1 cellular context compared by ENCODE assay signal in the genomic region with DNA sequence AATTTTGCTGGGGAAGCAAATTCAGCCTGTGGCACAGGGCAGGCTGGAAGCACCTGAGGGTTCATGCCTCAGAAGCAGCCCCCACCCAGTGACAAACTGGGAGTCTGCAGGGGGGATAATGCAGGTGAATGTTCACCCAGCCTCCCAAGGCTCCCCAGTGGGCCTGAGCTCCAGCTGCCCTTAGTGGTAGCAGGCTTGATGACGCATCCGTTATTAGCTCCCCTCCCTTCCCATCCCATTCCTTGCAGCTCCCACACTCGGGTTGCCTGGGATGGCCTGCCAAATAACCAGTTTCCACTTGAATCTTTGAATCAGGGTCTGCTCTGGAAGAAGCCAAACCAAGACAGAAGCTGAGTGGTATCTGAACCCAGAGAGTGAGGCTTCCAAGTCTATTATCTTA.
TF ChIP-seq lines count a peak whose summit lies in the region.

No MANE protein-coding gene starts in this region.

TF ChIP-seq in neural cell, 6 proteins besides CTCF, POLR2A, EP300 and RAD21 (continued from another document):
- TF ChIP-seq SMC3 (conservative IDR thresholded peaks at IDR 0.05; ENCODE audit: poor library complexity) (no peak), MXI1 (conservative IDR thresholded peaks at IDR 0.05; ENCODE audit: poor library complexity, severe bottlenecking) (no peak), EZH2 (IDR thresholded peaks at IDR 0.05; ENCODE audit: borderline replicate concordance, insufficient read depth, low read length, poor library complexity, severe bottlenecking) (no peak), POLR2AphosphoS5 (IDR thresholded peaks at IDR 0.05) (no peak), TAF1 (IDR thresholded peaks at IDR 0.05; ENCODE audit: low read depth) (no peak)
